6 cellular contexts compared by ENCODE assay signal in the genomic region with DNA sequence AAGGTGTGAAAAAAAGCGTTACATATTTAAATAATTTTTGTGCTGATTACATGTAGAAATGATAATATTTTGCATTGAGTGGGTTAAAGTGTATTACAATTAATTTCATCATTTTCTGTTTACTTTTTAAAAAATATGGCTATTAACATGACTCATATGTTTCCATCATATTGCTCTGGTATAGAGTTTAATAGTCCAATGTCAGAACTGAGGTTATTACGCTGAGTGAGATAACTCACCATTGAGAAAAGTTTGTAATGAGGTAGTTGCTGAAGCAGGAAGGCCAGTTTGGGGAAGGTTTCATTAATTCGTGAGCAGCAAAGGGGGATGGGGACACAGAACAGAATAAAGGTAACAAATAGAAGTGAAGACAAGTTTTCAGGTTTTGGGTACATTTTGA.
"Had no signal": no experiment of that assay in that cellular context is flagged by ENCODE, and none has a peak within 500 bp of the region (broad histone marks: within the 10 kb centered on the region; RNA-seq: fewer than 3 reads in every experiment).

No MANE protein-coding gene starts in this region.

- H3K36me3 Mint-ChIP-seq: IgD-negative memory B cell had no signal

- H3K4me3 Mint-ChIP-seq: GM23338, H9, IgD-negative memory B cell had no signal

- ATAC-seq: GM23338, HepG2 had no signal

- H3K27me3 Mint-ChIP-seq: IgD-negative memory B cell had no signal

- H3K27ac Mint-ChIP-seq: GM23338, H9 had no signal

- H3K4me2 ChIP-seq: GM23338 had no signal

- H2AFZ ChIP-seq: GM23338 had no signal

- H3K4me3 ChIP-seq: GM23338 had no signal

- H3K27ac ChIP-seq: HL-60 had no signal

- DNase-seq: H9, HCEC 1CT had no signal
